In the genomic region with DNA sequence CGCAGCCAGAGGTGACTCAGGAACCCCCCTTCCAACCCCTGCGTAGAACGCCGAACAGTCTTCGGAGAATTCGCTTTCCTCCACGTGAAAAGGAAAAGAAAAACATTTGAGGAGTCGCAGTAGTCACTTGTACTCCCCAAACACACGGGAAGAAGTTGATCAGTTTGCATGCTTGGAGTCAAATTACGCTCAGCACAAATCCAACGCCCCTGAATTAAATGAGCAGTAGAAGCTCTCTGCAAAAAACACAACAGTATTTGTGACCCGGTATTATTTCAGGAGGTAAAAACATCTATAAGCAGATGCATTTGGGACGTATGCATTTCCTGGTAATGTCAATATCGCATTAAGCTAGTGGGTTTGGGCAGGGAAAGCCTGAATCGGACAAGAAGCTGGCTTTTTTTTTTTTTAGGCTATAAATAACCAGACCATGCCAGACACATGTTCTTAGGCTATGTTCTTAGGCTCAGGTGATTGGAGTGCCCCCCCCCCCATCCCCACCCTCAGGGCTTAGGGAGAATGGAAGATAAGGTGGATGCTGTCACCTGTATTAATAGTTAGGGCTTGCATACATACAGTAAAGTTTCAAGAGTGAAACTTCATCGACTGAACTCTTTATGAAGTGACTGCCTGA, we compare ENCODE assay signal across 8 cellular contexts. TPM values are rescaled to one million over a fixed set of nuclear protein-coding genes. Genes with fewer than 3 reads are reported as not detected.
DNase-seq lines count a peak whose midpoint lies in the region; ATAC-seq and TF ChIP-seq lines count a peak whose summit lies in the region.

No MANE protein-coding gene starts in this region.

- DNase-seq in CD8-positive, alpha-beta memory T cell, result peak in 1 of 5 donors; percentile 6
- no peak for DNase-seq in HL-60 (ENCODE audit: low read depth in 1 of 2, low spot score in 1 of 2)
- no peak for DNase-seq in left cardiac atrium
- DNase-seq in retinal pigment epithelial cell (ENCODE audit: low read depth), result no peak
- no peak for DNase-seq in GF-D8 (lab: John Stamatoyannopoulos, UW)
- DNase-seq in stimulated activated CD4-positive, alpha-beta T cell treated with anti-CD3 and anti-CD28 coated beads, Interleukin-4, amount 100 ng/mL, for 24 hours, result no peak

- no peaks in the 10 kb centered on the region for H3K36me3 ChIP-seq in CD8-positive, alpha-beta memory T cell (ENCODE audit: insufficient read depth, low read length)

- peak overlapping the region; percentile 87 for H3K4me3 ChIP-seq in CD8-positive, alpha-beta memory T cell (ENCODE audit: low read length)
- H3K4me3 ChIP-seq in HL-60 (replicated peaks; ENCODE audit: insufficient read depth, low read length), result peak overlapping the region; percentile 99
- H3K4me3 ChIP-seq in retinal pigment epithelial cell (ENCODE audit: low read length), result peak overlapping the region; percentile 95

- CTCF ChIA-PET in CD8-positive, alpha-beta memory T cell (lab: Charles Lee), result interaction anchor here (0.6 to 2.6 kb wide), 9 partner anchors 9 to 845 kb away, joined by 3 to 13 read pairs (median 3); no protein-coding TSS in a partner anchor

- peak overlapping the region; percentile 88 for H3K27ac ChIP-seq in CD8-positive, alpha-beta memory T cell (ENCODE audit: low read depth, low read length)
- peak overlapping the region; percentile 70 for H3K27ac ChIP-seq in HL-60 (replicated peaks)

- H3K4me1 Mint-ChIP-seq in CD8-positive, alpha-beta memory T cell, result peaks cover 18 to 38% (median 37%) of the 10 kb centered on the region in 3 donors
- H3K4me1 Mint-ChIP-seq in activated T-helper 17 cell treated with anti-CD3 and anti-CD28 coated beads, Interleukin-2, amount 50 U/mL, for 72 hours, result peaks cover 17% of the 10 kb centered on the region

- POLR2A ChIA-PET in CD8-positive, alpha-beta memory T cell (lab: Charles Lee), result interaction anchor here (0.6 to 0.9 kb wide), 2 partner anchors 434 to 1534 kb away, joined by 3 read pairs; no protein-coding TSS in a partner anchor

- intact Hi-C loops in left cardiac atrium (cut with DNase I), result loop anchor here (2.0 to 10.0 kb wide), 3 partner anchors 56 to 106 kb away; no protein-coding TSS in a partner anchor

- H3K9me3 Mint-ChIP-seq in CD8-positive, alpha-beta memory T cell, result no peaks in the 10 kb centered on the region
- H3K9me3 Mint-ChIP-seq in activated T-helper 17 cell treated with anti-CD3 and anti-CD28 coated beads, Interleukin-2, amount 50 U/mL, for 72 hours, result no peaks in the 10 kb centered on the region

- H3K27me3 Mint-ChIP-seq in CD8-positive, alpha-beta memory T cell, result peaks cover 9 to 19% of the 10 kb centered on the region in 2 donors
- peaks cover 13% of the 10 kb centered on the region for H3K27me3 Mint-ChIP-seq in activated T-helper 17 cell treated with anti-CD3 and anti-CD28 coated beads, Interleukin-2, amount 50 U/mL, for 72 hours

- H3K36me3 Mint-ChIP-seq in CD8-positive, alpha-beta memory T cell, result peaks cover 0 to 18% (median 0%) of the 10 kb centered on the region in 3 donors
- H3K36me3 Mint-ChIP-seq in activated T-helper 17 cell treated with anti-CD3 and anti-CD28 coated beads, Interleukin-2, amount 50 U/mL, for 72 hours (ENCODE audit: low read depth), result peaks cover 7% of the 10 kb centered on the region

- H3K9me3 ChIP-seq in CD8-positive, alpha-beta memory T cell (ENCODE audit: low read length), result no peaks in the 10 kb centered on the region

- peak overlapping the region; percentile 81 to 98 (median 92) for H3K27ac Mint-ChIP-seq in CD8-positive, alpha-beta memory T cell
- peak overlapping the region; percentile 99 for H3K27ac Mint-ChIP-seq in activated T-helper 17 cell treated with anti-CD3 and anti-CD28 coated beads, Interleukin-2, amount 50 U/mL, for 72 hours

- no peaks in the 10 kb centered on the region for H3K27me3 ChIP-seq in CD8-positive, alpha-beta memory T cell (ENCODE audit: insufficient read depth, low read length, poor library complexity, severe bottlenecking)
- no peaks in the 10 kb centered on the region for H3K27me3 ChIP-seq in HL-60 (ENCODE audit: insufficient read depth, poor library complexity, severe bottlenecking)

- TF ChIP-seq CTCF in HL-60 (IDR thresholded peaks at IDR 0.05; ENCODE audit: insufficient read depth, low read length) (no peak), retinal pigment epithelial cell (conservative IDR thresholded peaks at IDR 0.05; ENCODE audit: low read depth, low read length) (no peak)

- peaks cover 13% of the 10 kb centered on the region for H3K4me1 ChIP-seq in CD8-positive, alpha-beta memory T cell (ENCODE audit: insufficient read depth, low read length)

- peak; percentile 0 for ATAC-seq in activated T-helper 17 cell treated with anti-CD3 and anti-CD28 coated beads, Interleukin-2, amount 50 U/mL, for 72 hours (replicated peaks)
- ATAC-seq in left cardiac atrium (peak; percentile 0 to 3), HG02763 (IDR thresholded peaks at IDR 0.05; ENCODE audit: unreplicated experiment) (no peak)

- peak overlapping the region; percentile 91 to 99 (median 95) for H3K4me3 Mint-ChIP-seq in CD8-positive, alpha-beta memory T cell
- peak overlapping the region; percentile 99 for H3K4me3 Mint-ChIP-seq in activated T-helper 17 cell treated with anti-CD3 and anti-CD28 coated beads, Interleukin-2, amount 50 U/mL, for 72 hours

RNA-seq across cellular contexts. Expression of a gene that starts 0.9 kb away (rescaled TPM):
- total RNA-seq in CD8-positive, alpha-beta memory T cell, result 1 to 10 TPM; 5.6 to 6.5 TPM
- 18.8 TPM for polyA plus RNA-seq in CD8-positive, alpha-beta memory T cell
- total RNA-seq in activated T-helper 17 cell treated with anti-CD3 and anti-CD28 coated beads, Interleukin-2, amount 50 U/mL, for 72 hours, result 1 to 10 TPM; 6.8 to 8.3 TPM
- total RNA-seq in left cardiac atrium, result 10 to 100 TPM; 19.0 to 22.7 TPM
